ENCODE assay signal across 9 cellular contexts in the genomic region with DNA sequence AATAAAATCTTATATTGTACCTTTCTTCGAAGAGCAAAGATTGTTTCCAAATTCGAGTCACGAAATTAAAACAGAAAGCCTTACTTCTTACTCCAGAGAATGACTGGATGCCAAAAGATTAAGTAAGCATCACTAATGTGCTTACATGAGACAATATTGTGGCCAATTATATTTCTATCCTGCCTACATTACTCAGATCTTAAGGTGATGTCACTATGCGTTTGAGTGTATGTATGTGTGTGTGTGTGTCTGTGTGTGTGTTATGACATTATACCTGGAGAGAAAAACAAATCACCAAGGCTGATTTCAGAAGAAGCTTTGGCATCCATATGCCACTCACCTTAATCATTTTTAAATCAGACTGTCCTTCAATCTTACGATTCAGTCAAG.
DNase-seq lines count a peak whose midpoint lies in the region; ATAC-seq, FAIRE-seq and TF ChIP-seq lines count a peak whose summit lies in the region.
"Had no signal": no experiment of that assay in that cellular context is flagged by ENCODE, and none has a peak within 500 bp of the region (broad histone marks: within the 10 kb centered on the region; RNA-seq: fewer than 3 reads in every experiment).

No MANE protein-coding gene starts in this region.

- peak overlapping the region; percentile 49; the same call in 1 of the 2 replicates for H3K9ac ChIP-seq in iPS-20b (ENCODE audit: low read depth, low read length)
- no peak overlapping the region for H3K9ac ChIP-seq in kidney (ENCODE audit: low read length in 2 of 2)

- TF ChIP-seq CTCF in RWPE2 (IDR thresholded peaks at IDR 0.05; ENCODE audit: poor library complexity, severe bottlenecking) (no peak), kidney (IDR thresholded peaks at IDR 0.05; ENCODE audit: borderline replicate concordance, extremely low read depth, insufficient read depth) (no peak)

- H3K9me3 ChIP-seq in RWPE2 (ENCODE audit: severe bottlenecking) (no peaks in the 10 kb centered on the region), iPS-20b (ENCODE audit: insufficient read depth, low read depth, low read length) (no peaks in the 10 kb centered on the region), kidney (ENCODE audit: control insufficient read depth in 1 of 2, low read length in 2 of 2) (no peaks in the 10 kb centered on the region)

- no peak overlapping the region for H3K4me3 ChIP-seq in RWPE2 (ENCODE audit: severe bottlenecking)
- H3K4me3 ChIP-seq in iPS-20b (ENCODE audit: low read length), result peak overlapping the region; percentile 38; the same call in 1 of the 2 replicates
- no peak overlapping the region for H3K4me3 ChIP-seq in kidney (ENCODE audit: low read length in 2 of 2)

- no peak for FAIRE-seq in kidney (lab: Jason Lieb, UNC)

- H3K36me3 ChIP-seq in RWPE2 (ENCODE audit: low read depth), result no peaks in the 10 kb centered on the region
- no peaks in the 10 kb centered on the region for H3K36me3 ChIP-seq in iPS-20b (ENCODE audit: insufficient read depth, low read depth, low read length)
- no peaks in the 10 kb centered on the region for H3K36me3 ChIP-seq in kidney (ENCODE audit: control insufficient read depth in 1 of 2, insufficient read depth in 2 of 2, low read length in 2 of 2)

- no peaks in the 10 kb centered on the region for H3K27me3 ChIP-seq in RWPE2 (ENCODE audit: insufficient read depth, poor library complexity, severe bottlenecking)
- no peaks in the 10 kb centered on the region for H3K27me3 ChIP-seq in iPS-20b (ENCODE audit: insufficient read depth, low read length)

- H3K27ac ChIP-seq in RWPE2 (ENCODE audit: poor library complexity, severe bottlenecking) (peak overlapping the region; percentile 31), iPS-20b (ENCODE audit: low read length) (peak overlapping the region; percentile 32), kidney (ENCODE audit: low read depth in 2 of 2, low read length in 2 of 2) (no peak overlapping the region)

- DNase-seq in RWPE2 (ENCODE audit: low spot score) (no peak), kidney (no peak), 8988T (no peak), GM19240 (ENCODE audit: insufficient read length, low spot score) (no peak)

- ATAC-seq in GM18517 (IDR thresholded peaks at IDR 0.05; ENCODE audit: unreplicated experiment) (peak; percentile 5), HG02571 (IDR thresholded peaks at IDR 0.05; ENCODE audit: unreplicated experiment) (peak; percentile 1), RWPE2 (ENCODE audit: low read depth) (peak; percentile 43; the same call in 2 of the 3 replicates), GM21423 (IDR thresholded peaks at IDR 0.05; ENCODE audit: unreplicated experiment) (no peak)
- ATAC-seq: Panc1 had no signal

- intact Hi-C loops in kidney (cut with DNase I), result no loop called here

- H3K4me1 ChIP-seq in RWPE2 (ENCODE audit: insufficient read depth, poor library complexity, severe bottlenecking) (peaks cover 11% of the 10 kb centered on the region), iPS-20b (ENCODE audit: insufficient read depth, low read length) (peaks cover 15% of the 10 kb centered on the region), kidney (ENCODE audit: control insufficient read depth in 1 of 2, insufficient read depth in 1 of 2, low read depth in 1 of 2, low read length in 2 of 2) (peaks cover 0 to 8% of the 10 kb centered on the region in 2 donors)

Comparison
In these comparisons a context has a peak if more than half of its experiments do, and no peak if none do; other contexts are left out.
1. H3K27ac ChIP-seq: peak in RWPE2 (single experiment) and iPS-20b (single experiment); none in kidney (0 of 2).